ENCODE assay signal across 10 cellular contexts in genomic region chr14:75821828-75822521, GRCh38.
DNase-seq lines count a peak whose midpoint lies in the region; ATAC-seq and TF ChIP-seq lines count a peak whose summit lies in the region.
"Had no signal": no experiment of that assay in that cellular context is flagged by ENCODE, and none has a peak within 500 bp of the region (broad histone marks: within the 10 kb centered on the region; RNA-seq: fewer than 3 reads in every experiment).

No MANE protein-coding gene starts in this region.

- DNase-seq in DMS79 treated with DMSO at 0.1 percent for 48 hours (lab: John Stamatoyannopoulos, UW) (peak; percentile 100), NCI-H2196 (lab: John Stamatoyannopoulos, UW; ENCODE audit: unreplicated experiment) (peak; percentile 37), fibroblast of gingiva (ENCODE audit: low read depth) (peak; percentile 36), psoas muscle (no peak), esophagus squamous epithelium (lab: John Stamatoyannopoulos, UW) (no peak)
- no peak for DNase-seq in stimulated activated CD4-positive, alpha-beta T cell treated with anti-CD3 and anti-CD28 coated beads, Interleukin-1b, Interleukin-23, amount 100 ng/mL, for 48 hours
- DNase-seq: activated T-cell treated with anti-CD3 and anti-CD28 coated beads, Interleukin-2, amount 50 U/mL, for 1 hour had no signal

- H3K4me1 ChIP-seq in psoas muscle (peaks cover 15% of the 10 kb centered on the region), esophagus squamous epithelium (peaks cover 0 to 52% (median 9%) of the 10 kb centered on the region in 3 donors)

- TF ChIP-seq POLR2A in esophagus squamous epithelium (IDR thresholded peaks at IDR 0.05): no peak

- 58 to 81% (median 75%) methylated on average over 2 of the region's 2 CpGs for WGBS in psoas muscle, 3 donors
- WGBS in esophagus squamous epithelium, 2 donors: 65 to 68% methylated on average over 2 of the region's 2 CpGs

- H3K36me3 ChIP-seq in psoas muscle (ENCODE audit: insufficient read depth in 1 of 2, low read depth in 1 of 2) (peaks cover 0 to 2% of the 10 kb centered on the region in 2 donors), esophagus squamous epithelium (peaks cover 0 to 25% (median 0%) of the 10 kb centered on the region in 3 donors)

- TF ChIP-seq CTCF in psoas muscle (IDR thresholded peaks at IDR 0.05) (no peak), esophagus squamous epithelium (IDR thresholded peaks at IDR 0.05) (no peak)

- ATAC-seq in psoas muscle (peak in 3 of 4 donors; percentile 27 to 42 (median 29)), GM18870 (IDR thresholded peaks at IDR 0.05; ENCODE audit: unreplicated experiment) (no peak)
- ATAC-seq in activated CD4-positive, CD25-positive, alpha-beta regulatory T cell treated with anti-CD3 and anti-CD28 coated beads, Interleukin-2, amount 50 U/mL, for 24 hours: no peak
- ATAC-seq: Panc1 had no signal

- no peaks in the 10 kb centered on the region for H3K27me3 ChIP-seq in psoas muscle (ENCODE audit: insufficient read depth in 3 of 3, low read length in 2 of 3)
- no peaks in the 10 kb centered on the region for H3K27me3 ChIP-seq in esophagus squamous epithelium

- H3K9me3 ChIP-seq in psoas muscle: no peaks in the 10 kb centered on the region
- H3K9me3 ChIP-seq in esophagus squamous epithelium: no peaks in the 10 kb centered on the region

- H3K4me3 ChIP-seq in psoas muscle (no peak overlapping the region), esophagus squamous epithelium (no peak overlapping the region)

- intact Hi-C loops in psoas muscle (cut with DNase I) (no loop called here), esophagus squamous epithelium (cut with DNase I) (no loop called here)

- H3K27ac ChIP-seq in psoas muscle (no peak overlapping the region), esophagus squamous epithelium (peak overlapping the region in 1 of 4 donors; percentile 55)

Comparison
In these comparisons a context has a peak if more than half of its experiments do, and no peak if none do; other contexts are left out.
1. DNase-seq: peak in DMS79 treated with DMSO at 0.1 percent for 48 hours (single experiment), NCI-H2196 (single experiment) and fibroblast of gingiva (single experiment); none in psoas muscle (0 of 2), stimulated activated CD4-positive, alpha-beta T cell treated with anti-CD3 and anti-CD28 coated beads, Interleukin-1b, Interleukin-23, amount 100 ng/mL, for 48 hours (single experiment) and esophagus squamous epithelium (single experiment).
2. ATAC-seq: peak in psoas muscle (3 of 4); none in activated CD4-positive, CD25-positive, alpha-beta regulatory T cell treated with anti-CD3 and anti-CD28 coated beads, Interleukin-2, amount 50 U/mL, for 24 hours (0 of 2) and GM18870 (single experiment).